In genomic region chr3:12719984-12720656, GRCh38 we compare ENCODE assay signal across 8 cellular contexts. TPM values are rescaled to one million over a fixed set of nuclear protein-coding genes. Genes with fewer than 3 reads are reported as not detected.
DNase-seq lines count a peak whose midpoint lies in the region; ATAC-seq and TF ChIP-seq lines count a peak whose summit lies in the region.

No MANE protein-coding gene starts in this region.

- H3K27ac Mint-ChIP-seq in activated naive CD8-positive, alpha-beta T cell treated with anti-CD3 and anti-CD28 coated beads, Interleukin-2, amount 50 U/mL, for 24 hours, result no peak overlapping the region

- peak; percentile 95 for TF ChIP-seq CTCF in HFF-Myc (IDR thresholded peaks at IDR 0.05; ENCODE audit: low read depth, low read length, missing control alignments)

- intact Hi-C loops in left cardiac atrium (cut with DNase I), result loop anchor here in 1 of 2 donors (10.0 kb wide), 2 partner anchors 95 to 585 kb away; no protein-coding TSS in a partner anchor

- H3K36me3 Mint-ChIP-seq in activated naive CD8-positive, alpha-beta T cell treated with anti-CD3 and anti-CD28 coated beads, Interleukin-2, amount 50 U/mL, for 24 hours (ENCODE audit: low read depth), result no peaks in the 10 kb centered on the region

- peak; percentile 38 for DNase-seq in GM04503 (ENCODE audit: low read depth)
- DNase-seq in HFF-Myc (ENCODE audit: extremely low read depth, low read depth), result peak; percentile 71
- peak; percentile 39 for DNase-seq in NCI-H1105 (lab: John Stamatoyannopoulos, UW)
- DNase-seq in SW480 (ENCODE audit: low spot score), result peak; percentile 78
- DNase-seq in activated naive CD8-positive, alpha-beta T cell treated with anti-CD3 and anti-CD28 coated beads, Interleukin-2, amount 50 U/mL, for 24 hours, result peak; percentile 64
- peak; percentile 76 for DNase-seq in left cardiac atrium
- peak; percentile 80 for DNase-seq in retina
- no peak for DNase-seq in cortex of kidney (lab: John Stamatoyannopoulos, UW)

- H3K9me3 Mint-ChIP-seq in activated naive CD8-positive, alpha-beta T cell treated with anti-CD3 and anti-CD28 coated beads, Interleukin-2, amount 50 U/mL, for 24 hours, result no peaks in the 10 kb centered on the region

- H3K4me3 ChIP-seq in HFF-Myc (replicated peaks; ENCODE audit: low read depth, low read length), result peak overlapping the region; percentile 24

- peaks cover 3% of the 10 kb centered on the region for H3K27me3 Mint-ChIP-seq in activated naive CD8-positive, alpha-beta T cell treated with anti-CD3 and anti-CD28 coated beads, Interleukin-2, amount 50 U/mL, for 24 hours

- peaks cover 9% of the 10 kb centered on the region for H3K4me1 Mint-ChIP-seq in activated naive CD8-positive, alpha-beta T cell treated with anti-CD3 and anti-CD28 coated beads, Interleukin-2, amount 50 U/mL, for 24 hours

- peak overlapping the region; percentile 56 for H3K4me3 Mint-ChIP-seq in activated naive CD8-positive, alpha-beta T cell treated with anti-CD3 and anti-CD28 coated beads, Interleukin-2, amount 50 U/mL, for 24 hours

- ATAC-seq in activated naive CD8-positive, alpha-beta T cell treated with anti-CD3 and anti-CD28 coated beads, Interleukin-2, amount 50 U/mL, for 24 hours, result peak; percentile 80
- peak; percentile 97 for ATAC-seq in left cardiac atrium

RNA-seq across cellular contexts. Expression of gene TMEM40, which starts 38.9 kb away (rescaled TPM):
- 1 to 10 TPM; 4.8 to 6.5 TPM for total RNA-seq in left cardiac atrium

RNA-seq across cellular contexts. Expression of gene RAF1, which starts 56.2 kb away (rescaled TPM):
- total RNA-seq in left cardiac atrium, result 100 to 1,000 TPM; 109 to 116 TPM
